32 cellular contexts compared by ENCODE assay signal in the genomic region with DNA sequence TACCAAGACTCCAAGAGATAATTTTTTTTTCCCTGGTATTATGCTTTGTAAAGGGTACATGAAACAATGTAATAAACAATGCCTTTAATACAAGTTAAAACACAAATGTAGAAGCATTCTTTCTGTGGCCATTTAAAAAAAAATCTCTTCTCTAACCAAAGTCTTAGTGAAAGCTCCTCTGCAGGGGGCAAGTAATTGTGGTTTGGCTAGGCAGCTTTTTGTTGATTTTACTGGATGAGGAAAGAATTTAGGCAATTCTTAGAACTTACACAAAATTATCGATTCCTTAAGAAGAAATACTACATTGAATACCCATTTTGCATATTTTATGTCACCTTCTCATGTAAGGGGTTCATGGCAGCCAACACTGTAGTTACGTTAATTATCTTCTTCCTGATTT. TPM values are rescaled to one million over a fixed set of nuclear protein-coding genes. Genes with fewer than 3 reads are reported as not detected.
A peak's percentile ranks its signal among the peaks of the same experiment; 100 is the strongest.
DNase-seq lines count a peak whose midpoint lies in the region; ATAC-seq and TF ChIP-seq lines count a peak whose summit lies in the region.
"Had no signal": no experiment of that assay in that cellular context is flagged by ENCODE, and none has a peak within 500 bp of the region (broad histone marks: within the 10 kb centered on the region; RNA-seq: fewer than 3 reads in every experiment).

No MANE protein-coding gene starts in this region.

- H3K4me3 ChIP-seq in A673 (ENCODE audit: low read depth, low read length, poor library complexity, severe bottlenecking) (no peak overlapping the region), choroid plexus epithelial cell (ENCODE audit: low read depth, low read length) (no peak overlapping the region), mesodermal cell (ENCODE audit: extremely low read depth, insufficient read depth, low read length, poor library complexity, severe bottlenecking) (no peak overlapping the region)
- H3K4me3 ChIP-seq: BLaER1, stomach, tibial nerve had no signal

- H3K36me3 Mint-ChIP-seq in activated naive CD4-positive, alpha-beta T cell treated with anti-CD3 and anti-CD28 coated beads, Interleukin-2, amount 10 ng/mL, durations not matched to agents 7 days and 5 days, result peaks cover 34% of the 10 kb centered on the region

- POLR2A ChIA-PET in A673 (lab: Charles Lee; ENCODE audit: low non-redundant PET), result no interaction called here

- no peaks in the 10 kb centered on the region for H3K27me3 ChIP-seq in A673 (replicated peaks; ENCODE audit: insufficient read depth, low read depth, low read length, poor library complexity)
- H3K27me3 ChIP-seq: BLaER1, stomach, tibial nerve had no signal

- no peaks in the 10 kb centered on the region for H3K9me3 Mint-ChIP-seq in activated naive CD4-positive, alpha-beta T cell treated with anti-CD3 and anti-CD28 coated beads, Interleukin-2, amount 10 ng/mL, durations not matched to agents 7 days and 5 days
- H3K9me3 Mint-ChIP-seq: activated CD4-positive, alpha-beta T cell treated with anti-CD3 and anti-CD28 coated beads, Interleukin-2, amount 10 ng/mL, durations not matched to agents 7 days and 5 days; activated T-cell treated with anti-CD3 and anti-CD28 coated beads, Interleukin-2, amount 50 U/mL, for 72 hours; nephron progenitor cell had no signal

- DNase-seq in A673 (ENCODE audit: low spot score) (peak; percentile 74), M059J (ENCODE audit: low read depth) (peak; percentile 59), choroid plexus epithelial cell (ENCODE audit: low read depth) (peak; percentile 86), omental fat pad (ENCODE audit: low spot score) (no peak)
- no peak for DNase-seq in effector CD4-positive, alpha-beta T cell
- no peak for DNase-seq in activated naive CD4-positive, alpha-beta T cell treated with anti-CD3 and anti-CD28 coated beads, Interleukin-2, amount 10 ng/mL, durations not matched to agents 7 days and 5 days
- DNase-seq: 8988T; activated CD4-positive, alpha-beta T cell treated with anti-CD3 and anti-CD28 coated beads, Interleukin-2, amount 10 ng/mL, durations not matched to agents 7 days and 5 days; activated CD8-positive, alpha-beta memory T cell treated with anti-CD3 and anti-CD28 coated beads, Interleukin-2, amount 10 ng/mL, durations not matched to agents 7 days and 5 days; activated naive CD4-positive, alpha-beta T cell treated with anti-CD3 and anti-CD28 coated beads, Interleukin-2, amount 50 U/mL, for 16 hours; activated T-cell treated with anti-CD3 and anti-CD28 coated beads, Interleukin-2, amount 50 U/mL, for 72 hours; anterior cingulate cortex; COR-L47; effector CD8-positive, alpha-beta T cell; erythroblast; NCI-H1105 treated with DMSO at 0.1 percent for 48 hours; NCI-H2081 treated with DMSO at 0.1 percent for 48 hours; NCI-H446 treated with DMSO at 0.1 percent for 48 hours; nephron progenitor cell; OCI-M1; posterior cingulate gyrus; stimulated activated CD8-positive, alpha-beta memory T cell treated with anti-CD3 and anti-CD28 coated beads, Interleukin-4, amount 100 ng/mL, for 48 hours; stomach; WERI-Rb-1 had no signal

- no peak for TF ChIP-seq CTCF in A673 (conservative IDR thresholded peaks at IDR 0.05; ENCODE audit: low read depth, low read length)
- no peak for TF ChIP-seq CTCF in choroid plexus epithelial cell (conservative IDR thresholded peaks at IDR 0.05; ENCODE audit: low read depth, low read length)
- TF ChIP-seq CTCF in omental fat pad (IDR thresholded peaks at IDR 0.05), result no peak

- H3K27ac ChIP-seq in A673 (ENCODE audit: low read depth, low read length, poor library complexity, severe bottlenecking), result no peak overlapping the region
- H3K27ac ChIP-seq in mesodermal cell (ENCODE audit: low read depth, low read length, severe bottlenecking), result peak overlapping the region; percentile 23
- H3K27ac ChIP-seq: BLaER1, stomach, tibial nerve, WERI-Rb-1 had no signal

- WGBS in mesodermal cell (ENCODE audit: insufficient coverage in 2 of 2), 2 experiments, result 71% methylated on average over 1 of the region's 2 CpGs; no CpG with 5 or more reads in 1 of the 2 experiments

- H3K4me1 ChIP-seq in A673 (ENCODE audit: insufficient read depth, low read length, poor library complexity, severe bottlenecking) (peaks cover 12% of the 10 kb centered on the region), mesodermal cell (ENCODE audit: control insufficient read depth, insufficient read depth, low read length, poor library complexity, severe bottlenecking) (no peaks in the 10 kb centered on the region)
- H3K4me1 ChIP-seq: BLaER1, stomach, tibial nerve had no signal

- CTCF ChIA-PET in A673 (lab: Charles Lee), result no interaction called here
- CTCF ChIA-PET in activated naive CD4-positive, alpha-beta T cell treated with anti-CD3 and anti-CD28 coated beads, Interleukin-2, amount 10 ng/mL, durations not matched to agents 7 days and 5 days (lab: Charles Lee), result interaction anchor here (1.4 kb wide), 1 partner anchor 373 kb away, joined by 3 read pairs; no protein-coding TSS in a partner anchor

- intact Hi-C loops in A673 (cut with micrococcal nuclease; ENCODE audit: unreplicated experiment), result no loop called here

- BruUV-seq in A673 (replicated peaks; lab: Mats Ljungman, UMichigan), result no TSS peak

- H3K9me3 ChIP-seq in A673 (ENCODE audit: low read depth, low read length, poor library complexity, severe bottlenecking) (no peaks in the 10 kb centered on the region), mesodermal cell (ENCODE audit: control insufficient read depth, low read length) (no peaks in the 10 kb centered on the region)
- H3K9me3 ChIP-seq: BLaER1, stomach, tibial nerve had no signal

- peaks cover 3% of the 10 kb centered on the region for H3K4me1 Mint-ChIP-seq in activated naive CD4-positive, alpha-beta T cell treated with anti-CD3 and anti-CD28 coated beads, Interleukin-2, amount 10 ng/mL, durations not matched to agents 7 days and 5 days
- H3K4me1 Mint-ChIP-seq: nephron progenitor cell had no signal

- no peak overlapping the region for H3K4me3 Mint-ChIP-seq in activated naive CD4-positive, alpha-beta T cell treated with anti-CD3 and anti-CD28 coated beads, Interleukin-2, amount 10 ng/mL, durations not matched to agents 7 days and 5 days
- H3K4me3 Mint-ChIP-seq: activated CD4-positive, alpha-beta T cell treated with anti-CD3 and anti-CD28 coated beads, Interleukin-2, amount 10 ng/mL, durations not matched to agents 7 days and 5 days; activated CD8-positive, alpha-beta memory T cell treated with anti-CD3 and anti-CD28 coated beads, Interleukin-2, amount 10 ng/mL, durations not matched to agents 7 days and 5 days; activated T-cell treated with anti-CD3 and anti-CD28 coated beads, Interleukin-2, amount 50 U/mL, for 72 hours; nephron progenitor cell had no signal

- no peak overlapping the region for H3K27ac Mint-ChIP-seq in activated naive CD4-positive, alpha-beta T cell treated with anti-CD3 and anti-CD28 coated beads, Interleukin-2, amount 10 ng/mL, durations not matched to agents 7 days and 5 days
- H3K27ac Mint-ChIP-seq: activated CD4-positive, alpha-beta T cell treated with anti-CD3 and anti-CD28 coated beads, Interleukin-2, amount 10 ng/mL, durations not matched to agents 7 days and 5 days; activated CD8-positive, alpha-beta memory T cell treated with anti-CD3 and anti-CD28 coated beads, Interleukin-2, amount 10 ng/mL, durations not matched to agents 7 days and 5 days; nephron progenitor cell had no signal

- ATAC-seq in GM19328 (IDR thresholded peaks at IDR 0.05; ENCODE audit: unreplicated experiment) (no peak), omental fat pad (ENCODE audit: low FRiP score) (no peak)
- ATAC-seq: activated CD8-positive, alpha-beta memory T cell treated with anti-CD3 and anti-CD28 coated beads, Interleukin-2, amount 10 ng/mL, durations not matched to agents 7 days and 5 days; activated T-cell treated with anti-CD3 and anti-CD28 coated beads, Interleukin-2, amount 50 U/mL, for 72 hours; HCT116; Right ventricle myocardium inferior; sciatic nerve had no signal

- H3K36me3 ChIP-seq in A673 (ENCODE audit: insufficient read depth, low read length, poor library complexity, severe bottlenecking) (peaks cover 22% of the 10 kb centered on the region), mesodermal cell (ENCODE audit: control insufficient read depth, insufficient read depth, low read length) (peaks cover 56% of the 10 kb centered on the region)

- H3K27me3 Mint-ChIP-seq in activated naive CD4-positive, alpha-beta T cell treated with anti-CD3 and anti-CD28 coated beads, Interleukin-2, amount 10 ng/mL, durations not matched to agents 7 days and 5 days, result no peaks in the 10 kb centered on the region
- H3K27me3 Mint-ChIP-seq: activated CD4-positive, alpha-beta T cell treated with anti-CD3 and anti-CD28 coated beads, Interleukin-2, amount 10 ng/mL, durations not matched to agents 7 days and 5 days; activated CD8-positive, alpha-beta memory T cell treated with anti-CD3 and anti-CD28 coated beads, Interleukin-2, amount 10 ng/mL, durations not matched to agents 7 days and 5 days had no signal

RNA-seq across cellular contexts. Expression of a gene that starts 12.4 kb away (rescaled TPM):
- total RNA-seq in A673 (2021) (40.3 and 47.6 TPM in 2 replicates), omental fat pad (1 to 10 TPM; 6.4 to 9.2 (median 7.2) TPM)
- 18.5 and 25.1 TPM in 2 replicates for total RNA-seq in M059J (2014; rRNA removed; shearing (Covaris generic))
- polyA plus RNA-seq in mesodermal cell (2013, experiment 1 of 2), result 29.2 TPM
- 26.8 TPM for polyA plus RNA-seq in mesodermal cell (2013, experiment 2 of 2)

RNA-seq across cellular contexts. Expression of a gene that starts 38.1 kb away (rescaled TPM):
- total RNA-seq in A673 (2021), result not detected in 2 replicates
- not detected in 2 replicates for total RNA-seq in M059J (2014; rRNA removed; shearing (Covaris generic))
- polyA plus RNA-seq in mesodermal cell (2013, experiment 1 of 2), result not detected
- not detected for polyA plus RNA-seq in mesodermal cell (2013, experiment 2 of 2)
- total RNA-seq in omental fat pad, result not detected
- total RNA-seq: activated CD4-positive, alpha-beta T cell treated with anti-CD3 and anti-CD28 coated beads, Interleukin-2, amount 10 ng/mL, durations not matched to agents 7 days and 5 days; activated CD8-positive, alpha-beta memory T cell treated with anti-CD3 and anti-CD28 coated beads, Interleukin-2, amount 10 ng/mL, durations not matched to agents 7 days and 5 days; activated T-cell treated with anti-CD3 and anti-CD28 coated beads, Interleukin-2, amount 50 U/mL, for 72 hours; liver; stomach had no signal
- polyA plus RNA-seq: stomach had no signal

Comparison
In these comparisons a context has a peak if more than half of its experiments do, and no peak if none do; other contexts are left out.
1. DNase-seq: peak in A673 (single experiment), M059J (single experiment) and choroid plexus epithelial cell (single experiment); none in effector CD4-positive, alpha-beta T cell (single experiment), omental fat pad (single experiment) and activated naive CD4-positive, alpha-beta T cell treated with anti-CD3 and anti-CD28 coated beads, Interleukin-2, amount 10 ng/mL, durations not matched to agents 7 days and 5 days (single experiment).